ENCODE assay signal across 8 cellular contexts in genomic region chr6:88870728-88871330, GRCh38.
A peak's percentile ranks its signal among the peaks of the same experiment; 100 is the strongest.
DNase-seq lines count a peak whose midpoint lies in the region; ATAC-seq, FAIRE-seq and TF ChIP-seq lines count a peak whose summit lies in the region.

No MANE protein-coding gene starts in this region.

- no peak for ATAC-seq in activated CD8-positive, alpha-beta T cell treated with anti-CD3 and anti-CD28 coated beads for 36 hours
- ATAC-seq in sciatic nerve (peak; percentile 55), GM21717 (IDR thresholded peaks at IDR 0.05; ENCODE audit: unreplicated experiment) (no peak), GM18519 (IDR thresholded peaks at IDR 0.05; ENCODE audit: low FRiP score, unreplicated experiment) (no peak)

- H3K9me3 Mint-ChIP-seq in activated CD8-positive, alpha-beta T cell treated with anti-CD3 and anti-CD28 coated beads for 36 hours: no peaks in the 10 kb centered on the region

- intact Hi-C loops in activated CD8-positive, alpha-beta T cell treated with anti-CD3 and anti-CD28 coated beads for 36 hours (cut with micrococcal nuclease): no loop called here
- intact Hi-C loops in sciatic nerve (cut with DNase I): no loop called here

- H3K4me3 Mint-ChIP-seq in activated CD8-positive, alpha-beta T cell treated with anti-CD3 and anti-CD28 coated beads for 36 hours: no peak overlapping the region

- TF ChIP-seq CTCF in activated CD8-positive, alpha-beta T cell treated with anti-CD3 and anti-CD28 coated beads for 36 hours (IDR thresholded peaks at IDR 0.05): peak; percentile 84

- no peaks in the 10 kb centered on the region for H3K27me3 Mint-ChIP-seq in activated CD8-positive, alpha-beta T cell treated with anti-CD3 and anti-CD28 coated beads for 36 hours

- peak; percentile 92 for FAIRE-seq in GM19239 (lab: Jason Lieb, UNC)

- no peak overlapping the region for H3K27ac Mint-ChIP-seq in activated CD8-positive, alpha-beta T cell treated with anti-CD3 and anti-CD28 coated beads for 36 hours

- DNase-seq in COLO829 (ENCODE audit: low spot score) (peak; percentile 27), GM19239 (ENCODE audit: insufficient read length, low spot score) (no peak), NCI-H345 (lab: John Stamatoyannopoulos, UW) (peak; percentile 41), glomerular visceral epithelial cell (ENCODE audit: extremely low spot score) (peak; percentile 61), sciatic nerve (ENCODE audit: low spot score) (no peak)
- DNase-seq in activated CD8-positive, alpha-beta T cell treated with anti-CD3 and anti-CD28 coated beads for 36 hours: peak; percentile 56

- H3K36me3 Mint-ChIP-seq in activated CD8-positive, alpha-beta T cell treated with anti-CD3 and anti-CD28 coated beads for 36 hours (ENCODE audit: low read depth): peaks cover 3% of the 10 kb centered on the region

- peaks cover 24% of the 10 kb centered on the region for H3K4me1 Mint-ChIP-seq in activated CD8-positive, alpha-beta T cell treated with anti-CD3 and anti-CD28 coated beads for 36 hours (ENCODE audit: low read depth)

- POLR2A ChIA-PET in activated CD8-positive, alpha-beta T cell treated with anti-CD3 and anti-CD28 coated beads for 36 hours (lab: Charles Lee): no interaction called here

- CTCF ChIA-PET in activated CD8-positive, alpha-beta T cell treated with anti-CD3 and anti-CD28 coated beads for 36 hours (lab: Charles Lee): interaction anchor here (0.7 to 5.1 kb wide), 22 partner anchors 8 to 1791 kb away, joined by 3 to 27 read pairs (median 3); no protein-coding TSS in a partner anchor

Comparison
In these comparisons a context has a peak if more than half of its experiments do, and no peak if none do; other contexts are left out.
1. DNase-seq: peak in COLO829 (single experiment), NCI-H345 (single experiment), activated CD8-positive, alpha-beta T cell treated with anti-CD3 and anti-CD28 coated beads for 36 hours (single experiment) and glomerular visceral epithelial cell (single experiment); none in GM19239 (single experiment) and sciatic nerve (single experiment).